ENCODE assay signal across 14 cellular contexts in the genomic region with DNA sequence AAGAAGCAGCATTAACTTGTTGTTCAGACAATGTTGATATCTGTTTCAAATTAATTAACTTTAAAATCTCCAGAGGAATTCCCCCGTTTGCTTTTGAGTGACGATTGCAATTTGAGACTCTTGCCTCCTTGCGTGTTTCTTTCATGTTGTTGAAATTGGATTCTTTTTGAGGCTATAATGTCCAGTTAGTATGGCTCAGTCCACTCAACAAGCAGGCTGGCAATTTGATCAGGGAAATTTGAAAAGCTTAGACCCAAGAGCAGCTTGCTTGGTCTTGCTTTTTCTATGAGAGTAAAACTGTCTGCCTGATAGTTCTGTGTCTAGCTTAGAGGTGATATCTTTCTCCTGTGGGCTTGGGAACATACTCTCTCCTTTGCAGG. TPM values are rescaled to one million over a fixed set of nuclear protein-coding genes. Genes with fewer than 3 reads are reported as not detected.
DNase-seq lines count a peak whose midpoint lies in the region; ATAC-seq, FAIRE-seq and TF ChIP-seq lines count a peak whose summit lies in the region.
"Had no signal": no experiment of that assay in that cellular context is flagged by ENCODE, and none has a peak within 500 bp of the region (broad histone marks: within the 10 kb centered on the region; RNA-seq: fewer than 3 reads in every experiment).

No MANE protein-coding gene starts in this region.

- H3K9me3 ChIP-seq in DND-41 (ENCODE audit: insufficient read depth, low read length, severe bottlenecking) (no peaks in the 10 kb centered on the region), HUES6 (ENCODE audit: control insufficient read depth, insufficient read depth, low read depth, low read length) (no peaks in the 10 kb centered on the region), kidney (ENCODE audit: control insufficient read depth in 1 of 2, low read length in 2 of 2) (no peaks in the 10 kb centered on the region)
- no peaks in the 10 kb centered on the region for H3K9me3 ChIP-seq in naive thymus-derived CD4-positive, alpha-beta T cell (ENCODE audit: control insufficient read depth in 2 of 3, low read length in 3 of 3)
- H3K9me3 ChIP-seq: colonic mucosa had no signal

- H3K9me3 Mint-ChIP-seq in activated naive CD8-positive, alpha-beta T cell treated with anti-CD3 and anti-CD28 coated beads, Interleukin-2, amount 50 U/mL, for 24 hours = no peaks in the 10 kb centered on the region
- H3K9me3 Mint-ChIP-seq in naive thymus-derived CD4-positive, alpha-beta T cell = no peaks in the 10 kb centered on the region
- no peaks in the 10 kb centered on the region for H3K9me3 Mint-ChIP-seq in osteocyte (ENCODE audit: unreplicated experiment)

- no peak overlapping the region for H2AFZ ChIP-seq in DND-41 (ENCODE audit: low read depth, low read length)
- H2AFZ ChIP-seq: parathyroid adenoma had no signal

- no peak overlapping the region for H3K4me3 ChIP-seq in DND-41 (ENCODE audit: low read depth in 1 of 2, low read length in 2 of 2)
- H3K4me3 ChIP-seq in HUES6 (ENCODE audit: low read depth, low read length) = peak overlapping the region; percentile 95
- no peak overlapping the region for H3K4me3 ChIP-seq in naive thymus-derived CD4-positive, alpha-beta T cell (ENCODE audit: low read length)
- H3K4me3 ChIP-seq in kidney (ENCODE audit: low read length in 2 of 2) = peak overlapping the region in 1 of 2 donors; percentile 8

- no peak for FAIRE-seq in kidney (lab: Jason Lieb, UNC)
- FAIRE-seq: D721Med had no signal

- peak overlapping the region; percentile 88 for H3K27ac Mint-ChIP-seq in activated naive CD8-positive, alpha-beta T cell treated with anti-CD3 and anti-CD28 coated beads, Interleukin-2, amount 50 U/mL, for 24 hours
- H3K27ac Mint-ChIP-seq in naive thymus-derived CD4-positive, alpha-beta T cell = peak overlapping the region in 7 of 9 donors; percentile 3 to 92 (median 68)
- no peak overlapping the region for H3K27ac Mint-ChIP-seq in osteocyte (ENCODE audit: unreplicated experiment)

- peaks cover 19% of the 10 kb centered on the region for H3K79me2 ChIP-seq in DND-41 (ENCODE audit: insufficient read depth, low read length)
- H3K79me2 ChIP-seq: parathyroid adenoma had no signal

- DNase-seq in DND-41 (no peak), kidney (no peak), osteocyte (ENCODE audit: extremely low spot score, unreplicated experiment) (no peak), NCI-H82 treated with DMSO at 0.1 percent for 48 hours (lab: John Stamatoyannopoulos, UW; ENCODE audit: unreplicated experiment) (no peak)
- no peak for DNase-seq in activated naive CD8-positive, alpha-beta T cell treated with anti-CD3 and anti-CD28 coated beads, Interleukin-2, amount 50 U/mL, for 24 hours
- DNase-seq in naive thymus-derived CD4-positive, alpha-beta T cell = no peak
- DNase-seq: colonic mucosa, left colon, NCI-H446, Right ventricle myocardium superior had no signal

- no peaks in the 10 kb centered on the region for H3K27me3 Mint-ChIP-seq in activated naive CD8-positive, alpha-beta T cell treated with anti-CD3 and anti-CD28 coated beads, Interleukin-2, amount 50 U/mL, for 24 hours
- no peaks in the 10 kb centered on the region for H3K27me3 Mint-ChIP-seq in naive thymus-derived CD4-positive, alpha-beta T cell
- peaks cover 16% of the 10 kb centered on the region for H3K27me3 Mint-ChIP-seq in osteocyte (ENCODE audit: unreplicated experiment)

- ATAC-seq in DND-41 (ENCODE audit: insufficient read depth, low read depth) (no peak), esophagus mucosa (no peak)
- ATAC-seq in activated naive CD8-positive, alpha-beta T cell treated with anti-CD3 and anti-CD28 coated beads, Interleukin-2, amount 50 U/mL, for 24 hours = no peak
- no peak for ATAC-seq in naive thymus-derived CD4-positive, alpha-beta T cell
- ATAC-seq: left colon had no signal

- H3K4me1 Mint-ChIP-seq in activated naive CD8-positive, alpha-beta T cell treated with anti-CD3 and anti-CD28 coated beads, Interleukin-2, amount 50 U/mL, for 24 hours = peaks cover 75% of the 10 kb centered on the region
- H3K4me1 Mint-ChIP-seq in naive thymus-derived CD4-positive, alpha-beta T cell = peaks cover 62 to 83% (median 72%) of the 10 kb centered on the region in 7 donors
- peaks cover 43% of the 10 kb centered on the region for H3K4me1 Mint-ChIP-seq in osteocyte (ENCODE audit: unreplicated experiment)

- H3K4me3 Mint-ChIP-seq in activated naive CD8-positive, alpha-beta T cell treated with anti-CD3 and anti-CD28 coated beads, Interleukin-2, amount 50 U/mL, for 24 hours = peak overlapping the region; percentile 98
- H3K4me3 Mint-ChIP-seq in naive thymus-derived CD4-positive, alpha-beta T cell = peak overlapping the region; percentile 79 to 99 (median 93)
- no peak overlapping the region for H3K4me3 Mint-ChIP-seq in osteocyte (ENCODE audit: unreplicated experiment)

- TF ChIP-seq CTCF in DND-41 (IDR thresholded peaks at IDR 0.05; ENCODE audit: borderline replicate concordance, extremely low read depth, low read length, poor library complexity, severe bottlenecking) (no peak), kidney (IDR thresholded peaks at IDR 0.05; ENCODE audit: borderline replicate concordance, extremely low read depth, insufficient read depth) (no peak), osteocyte (IDR thresholded peaks at IDR 0.05) (no peak)

- POLR2A ChIA-PET in naive thymus-derived CD4-positive, alpha-beta T cell (lab: Charles Lee) = interaction anchor here (0.6 kb wide), 1 partner anchor 81 kb away, joined by 3 read pairs; no protein-coding TSS in a partner anchor

- H3K36me3 ChIP-seq in DND-41 (ENCODE audit: insufficient read depth, low read length) = peaks cover under 1% of the 10 kb centered on the region; the same call in 1 of the 2 replicates
- peaks cover 35% of the 10 kb centered on the region for H3K36me3 ChIP-seq in HUES6 (ENCODE audit: control insufficient read depth, insufficient read depth, low read length)
- H3K36me3 ChIP-seq in naive thymus-derived CD4-positive, alpha-beta T cell (ENCODE audit: control insufficient read depth in 2 of 3, insufficient read depth in 3 of 3, low read length in 3 of 3) = peaks cover 0 to 7% (median 0%) of the 10 kb centered on the region in 3 experiments
- H3K36me3 ChIP-seq in kidney (ENCODE audit: control insufficient read depth in 1 of 2, insufficient read depth in 2 of 2, low read length in 2 of 2) = no peaks in the 10 kb centered on the region
- H3K36me3 ChIP-seq: colonic mucosa had no signal

- H3K9ac ChIP-seq in DND-41 (ENCODE audit: low read depth, low read length) (no peak overlapping the region), HUES6 (ENCODE audit: low read length) (peak overlapping the region; percentile 31), kidney (ENCODE audit: low read length in 2 of 2) (no peak overlapping the region)
- H3K9ac ChIP-seq: parathyroid adenoma had no signal

- H3K36me3 Mint-ChIP-seq in activated naive CD8-positive, alpha-beta T cell treated with anti-CD3 and anti-CD28 coated beads, Interleukin-2, amount 50 U/mL, for 24 hours (ENCODE audit: low read depth) = peaks cover 35% of the 10 kb centered on the region
- H3K36me3 Mint-ChIP-seq in naive thymus-derived CD4-positive, alpha-beta T cell = peaks cover 0 to 36% (median 3%) of the 10 kb centered on the region in 5 donors
- no peaks in the 10 kb centered on the region for H3K36me3 Mint-ChIP-seq in osteocyte (ENCODE audit: unreplicated experiment)

- H3K27ac ChIP-seq in DND-41 (ENCODE audit: low read length) (no peak overlapping the region), HUES6 (ENCODE audit: low read depth, low read length) (no peak overlapping the region), kidney (ENCODE audit: low read depth in 2 of 2, low read length in 2 of 2) (no peak overlapping the region)
- no peak overlapping the region for H3K27ac ChIP-seq in naive thymus-derived CD4-positive, alpha-beta T cell (ENCODE audit: low read depth, low read length)
- H3K27ac ChIP-seq: parathyroid adenoma had no signal

- peaks cover 36% of the 10 kb centered on the region for H4K20me1 ChIP-seq in DND-41 (ENCODE audit: insufficient read depth, low read length)

- CTCF ChIA-PET in naive thymus-derived CD4-positive, alpha-beta T cell (lab: Charles Lee) = no interaction called here

- H3K27me3 ChIP-seq in DND-41 (ENCODE audit: insufficient read depth, low read length, poor library complexity) (no peaks in the 10 kb centered on the region), HUES6 (ENCODE audit: control insufficient read depth, insufficient read depth, low read length) (no peaks in the 10 kb centered on the region)
- H3K27me3 ChIP-seq in naive thymus-derived CD4-positive, alpha-beta T cell (ENCODE audit: control insufficient read depth in 2 of 2, insufficient read depth in 2 of 2, low read length in 2 of 2) = no peaks in the 10 kb centered on the region
- H3K27me3 ChIP-seq: colonic mucosa had no signal

- peaks cover 69% of the 10 kb centered on the region for H3K4me1 ChIP-seq in DND-41 (ENCODE audit: insufficient read depth, low read length)
- peaks cover 25% of the 10 kb centered on the region for H3K4me1 ChIP-seq in HUES6 (ENCODE audit: control insufficient read depth, insufficient read depth, low read length)
- H3K4me1 ChIP-seq in naive thymus-derived CD4-positive, alpha-beta T cell (ENCODE audit: control insufficient read depth in 2 of 2, insufficient read depth in 2 of 2, low read length in 2 of 2) = peaks cover 35 to 44% of the 10 kb centered on the region in 2 donors
- H3K4me1 ChIP-seq in kidney (ENCODE audit: control insufficient read depth in 1 of 2, insufficient read depth in 1 of 2, low read depth in 1 of 2, low read length in 2 of 2) = peaks cover 18 to 28% of the 10 kb centered on the region in 2 donors

- peak overlapping the region; percentile 27; the same call in 1 of the 2 replicates for H3K4me2 ChIP-seq in DND-41 (ENCODE audit: insufficient read depth, low read length)

- intact Hi-C loops in naive thymus-derived CD4-positive, alpha-beta T cell (cut with micrococcal nuclease) = loop anchor here (1.0 to 10.0 kb wide), 13 partner anchors 34 to 1758 kb away; a partner anchor contains a TSS
- intact Hi-C loops in kidney (cut with DNase I) = no loop called here

RNA-seq across cellular contexts. Expression of a gene that starts 2.0 kb away (rescaled TPM):
- 10 to 100 TPM; 29.5 to 45.4 (median 36.8) TPM for total RNA-seq in naive thymus-derived CD4-positive, alpha-beta T cell
- polyA plus RNA-seq in naive thymus-derived CD4-positive, alpha-beta T cell = 10 to 100 TPM in 1 of 2 donors, 1 to 10 TPM in 1; 5.1 to 16.3 TPM
- total RNA-seq in kidney (6.2 TPM), esophagus mucosa (5.4 TPM), osteocyte (2.8 and 3.2 TPM in 2 replicates)
- 2.3 TPM for polyA plus RNA-seq in kidney (ENCODE audit: insufficient read depth, low read depth, low replicate concordance)
